In genomic region chrX:14697453-14697852, GRCh38 we compare ENCODE assay signal across 9 cellular contexts.
DNase-seq lines count a peak whose midpoint lies in the region; ATAC-seq and TF ChIP-seq lines count a peak whose summit lies in the region.
"Had no signal": no experiment of that assay in that cellular context is flagged by ENCODE, and none has a peak within 500 bp of the region (broad histone marks: within the 10 kb centered on the region; RNA-seq: fewer than 3 reads in every experiment).

No MANE protein-coding gene starts in this region.

- ATAC-seq in GM18517 (IDR thresholded peaks at IDR 0.05; ENCODE audit: unreplicated experiment), result peak; percentile 77
- ATAC-seq in HG03565 (IDR thresholded peaks at IDR 0.05; ENCODE audit: unreplicated experiment), result no peak
- ATAC-seq in HG03097 (IDR thresholded peaks at IDR 0.05; ENCODE audit: low FRiP score, unreplicated experiment), result no peak
- no peak for ATAC-seq in HG02623 (IDR thresholded peaks at IDR 0.05; ENCODE audit: unreplicated experiment)

- TF ChIP-seq RAD21 in Ishikawa (IDR thresholded peaks at IDR 0.05; ENCODE audit: low read depth), result peak; percentile 69

- TF ChIP-seq EP300 in Ishikawa (IDR thresholded peaks at IDR 0.05; ENCODE audit: borderline replicate concordance), result no peak

- H3K27ac Mint-ChIP-seq in Calu3 (ENCODE audit: unreplicated experiment), result no peak overlapping the region
- H3K27ac Mint-ChIP-seq: immature natural killer cell had no signal

- no TSS peak for BruUV-seq in Calu3 (replicated peaks; lab: Mats Ljungman, UMichigan)

- H3K27me3 Mint-ChIP-seq in Calu3 (ENCODE audit: unreplicated experiment), result no peaks in the 10 kb centered on the region

- H3K4me1 Mint-ChIP-seq in Calu3 (ENCODE audit: low read depth, unreplicated experiment), result no peaks in the 10 kb centered on the region
- H3K4me1 Mint-ChIP-seq: immature natural killer cell had no signal

- no peak overlapping the region for H3K4me3 Mint-ChIP-seq in Calu3 (ENCODE audit: low read depth, unreplicated experiment)
- H3K4me3 Mint-ChIP-seq: immature natural killer cell had no signal

- peak; percentile 64 for TF ChIP-seq CTCF in Calu3 (IDR thresholded peaks at IDR 0.05; ENCODE audit: unreplicated experiment)

- CTCF ChIA-PET in Calu3 (lab: Charles Lee), result no interaction called here

- H3K36me3 Mint-ChIP-seq in Calu3 (ENCODE audit: insufficient read depth, unreplicated experiment), result no peaks in the 10 kb centered on the region
- H3K36me3 Mint-ChIP-seq: immature natural killer cell had no signal

- DNase-seq in Calu3, result peak; percentile 63
- DNase-seq in activated CD4-positive, alpha-beta T cell treated with anti-CD3 and anti-CD28 coated beads for 48 hours, result peak; percentile 43
- DNase-seq in iPS DF 4.7 (ENCODE audit: extremely low read depth, low spot score), result peak; percentile 11

- intact Hi-C loops in Calu3 (cut with micrococcal nuclease; ENCODE audit: unreplicated experiment), result loop anchor here (10.0 kb wide), 1 partner anchor 163 kb away; no protein-coding TSS in a partner anchor

- H3K9me3 Mint-ChIP-seq in Calu3 (ENCODE audit: low read depth, unreplicated experiment), result no peaks in the 10 kb centered on the region
- H3K9me3 Mint-ChIP-seq: immature natural killer cell had no signal

TF ChIP-seq in Ishikawa, 13 proteins besides CTCF, POLR2A, EP300 and RAD21:
- no peak for TF ChIP-seq CREB1 (IDR thresholded peaks at IDR 0.05; ENCODE audit: low read depth)
- TF ChIP-seq USF1 (IDR thresholded peaks at IDR 0.05), result no peak
- no peak for TF ChIP-seq CEBPB (IDR thresholded peaks at IDR 0.05)
- no peak for TF ChIP-seq FOXM1 (IDR thresholded peaks at IDR 0.05; ENCODE audit: borderline replicate concordance, low read depth)
- no peak for TF ChIP-seq TAF1 (IDR thresholded peaks at IDR 0.05; ENCODE audit: low read depth)
- TF ChIP-seq TCF12 (IDR thresholded peaks at IDR 0.05; ENCODE audit: low read depth), result no peak
- no peak for TF ChIP-seq MAX (IDR thresholded peaks at IDR 0.05)
- TF ChIP-seq YY1 (IDR thresholded peaks at IDR 0.05; ENCODE audit: low read depth), result no peak
- no peak for TF ChIP-seq ZBTB7A (IDR thresholded peaks at IDR 0.05; ENCODE audit: low read depth)
- no peak for TF ChIP-seq NFIC (IDR thresholded peaks at IDR 0.05)
- TF ChIP-seq EGR1 (IDR thresholded peaks at IDR 0.05), result no peak
- no peak for TF ChIP-seq TEAD4 (IDR thresholded peaks at IDR 0.05)
- TF ChIP-seq REST (IDR thresholded peaks at IDR 0.05; ENCODE audit: low read depth), result no peak

Comparison
In these comparisons a context has a peak if more than half of its experiments do, and no peak if none do; other contexts are left out.
1. DNase-seq: peak in every context shown above with its lines; median percentile 63 in Calu3; 43 in activated CD4-positive, alpha-beta T cell treated with anti-CD3 and anti-CD28 coated beads for 48 hours; 11 in iPS DF 4.7.